9 cellular contexts compared by ENCODE assay signal in genomic region chrX:20116575-20117240, GRCh38. TPM values are rescaled to one million over a fixed set of nuclear protein-coding genes. Genes with fewer than 3 reads are reported as not detected.
DNase-seq lines count a peak whose midpoint lies in the region; ATAC-seq and TF ChIP-seq lines count a peak whose summit lies in the region.
"Had no signal": no experiment of that assay in that cellular context is flagged by ENCODE, and none has a peak within 500 bp of the region (broad histone marks: within the 10 kb centered on the region; RNA-seq: fewer than 3 reads in every experiment).

MAP7D2 (minus strand) TSS chrX:20116907; CDS start chrX:20116879, 28 bp downstream.

- H3K36me3 ChIP-seq in HUES6 (ENCODE audit: control insufficient read depth, insufficient read depth, low read length) (no peaks in the 10 kb centered on the region), ascending aorta (no peaks in the 10 kb centered on the region)

- H3K4me1 ChIP-seq in HUES6 (ENCODE audit: control insufficient read depth, insufficient read depth, low read length) (peaks cover 17% of the 10 kb centered on the region; the same call in 1 of the 2 replicates), ascending aorta (no peaks in the 10 kb centered on the region)

- no peak within 1 kb of the TSS for H3K9ac ChIP-seq in HUES6 (ENCODE audit: low read length)

- no peak within 1 kb of the TSS for H3K27ac Mint-ChIP-seq in stimulated activated effector memory CD8-positive, alpha-beta T cell treated with anti-CD3 and anti-CD28 coated beads, Interleukin-12 subunit alpha, Interleukin-12 subunit beta, amount 100 ng/mL, for 72 hours

- peak within 1 kb of the TSS; percentile 53 for H3K4me3 ChIP-seq in HUES6 (ENCODE audit: low read depth, low read length)
- peak within 1 kb of the TSS; percentile 39 to 42 for H3K4me3 ChIP-seq in ascending aorta

- DNase-seq in ascending aorta (ENCODE audit: low spot score in 2 of 2), result no peak
- DNase-seq in iPS-NIHi11 (ENCODE audit: low spot score), result peak; percentile 44
- DNase-seq in stimulated activated effector memory CD8-positive, alpha-beta T cell treated with anti-CD3 and anti-CD28 coated beads, Interleukin-12 subunit alpha, Interleukin-12 subunit beta, amount 100 ng/mL, for 72 hours (ENCODE audit: low spot score in 2 of 2), result no peak
- no peak for DNase-seq in activated CD4-positive, alpha-beta T cell treated with anti-CD3 and anti-CD28 coated beads for 1 hour
- DNase-seq in AML-193 (lab: John Stamatoyannopoulos, UW), result no peak
- DNase-seq in NCI-H1048 (lab: John Stamatoyannopoulos, UW), result no peak
- DNase-seq: NCI-H1105 treated with DMSO at 0.1 percent for 48 hours had no signal

- no peak for ATAC-seq in stimulated activated effector memory CD8-positive, alpha-beta T cell treated with anti-CD3 and anti-CD28 coated beads, Interleukin-12 subunit alpha, Interleukin-12 subunit beta, amount 100 ng/mL, for 72 hours
- ATAC-seq in HG03521 (IDR thresholded peaks at IDR 0.05; ENCODE audit: unreplicated experiment), result no peak

- no peak for TF ChIP-seq CTCF in ascending aorta (IDR thresholded peaks at IDR 0.05)

- no peaks in the 10 kb centered on the region for H3K36me3 Mint-ChIP-seq in stimulated activated effector memory CD8-positive, alpha-beta T cell treated with anti-CD3 and anti-CD28 coated beads, Interleukin-12 subunit alpha, Interleukin-12 subunit beta, amount 100 ng/mL, for 72 hours

- H3K27me3 ChIP-seq in HUES6 (ENCODE audit: control insufficient read depth, insufficient read depth, low read length), result peaks cover 41% of the 10 kb centered on the region
- peaks cover 5% of the 10 kb centered on the region for H3K27me3 ChIP-seq in ascending aorta

- intact Hi-C loops in ascending aorta (cut with DNase I), result no loop called here

- H3K9me3 ChIP-seq in HUES6 (ENCODE audit: control insufficient read depth, insufficient read depth, low read depth, low read length), result peaks cover 4% of the 10 kb centered on the region; the same call in 1 of the 2 replicates
- no peaks in the 10 kb centered on the region for H3K9me3 ChIP-seq in ascending aorta

- H3K9me3 Mint-ChIP-seq in stimulated activated effector memory CD8-positive, alpha-beta T cell treated with anti-CD3 and anti-CD28 coated beads, Interleukin-12 subunit alpha, Interleukin-12 subunit beta, amount 100 ng/mL, for 72 hours, result no peaks in the 10 kb centered on the region

- H3K27ac ChIP-seq in HUES6 (ENCODE audit: low read depth, low read length) (no peak within 1 kb of the TSS), ascending aorta (no peak within 1 kb of the TSS)

- peak within 1 kb of the TSS; percentile 18 for H3K4me3 Mint-ChIP-seq in stimulated activated effector memory CD8-positive, alpha-beta T cell treated with anti-CD3 and anti-CD28 coated beads, Interleukin-12 subunit alpha, Interleukin-12 subunit beta, amount 100 ng/mL, for 72 hours

- no peaks in the 10 kb centered on the region for H3K4me1 Mint-ChIP-seq in stimulated activated effector memory CD8-positive, alpha-beta T cell treated with anti-CD3 and anti-CD28 coated beads, Interleukin-12 subunit alpha, Interleukin-12 subunit beta, amount 100 ng/mL, for 72 hours

RNA-seq across cellular contexts. Expression of gene MAP7D2, which starts in this region (rescaled TPM):
- total RNA-seq in ascending aorta, result not detected
